Comparison of ENCODE assay signal across 13 cellular contexts in genomic region chr22:23697031-23697970, GRCh38. TPM values are rescaled to one million over a fixed set of nuclear protein-coding genes. Genes with fewer than 3 reads are reported as not detected.
DNase-seq lines count a peak whose midpoint lies in the region; ATAC-seq lines count a peak whose summit lies in the region.
"Had no signal": no experiment of that assay in that cellular context is flagged by ENCODE, and none has a peak within 500 bp of the region (broad histone marks: within the 10 kb centered on the region; RNA-seq: fewer than 3 reads in every experiment).

No MANE protein-coding gene starts in this region.

- H3K4me3 Mint-ChIP-seq in activated T-cell treated with anti-CD3 and anti-CD28 coated beads, Interleukin-2, amount 50 U/mL, for 4 hours = peak overlapping the region; percentile 94
- peak overlapping the region; percentile 100 for H3K4me3 Mint-ChIP-seq in T-helper 17 cell
- no peak overlapping the region for H3K4me3 Mint-ChIP-seq in stimulated activated memory B cell treated with anti-CD40 and anti-IgM and Interleukin-4, amounts not matched to agents 10 μg/mL and 1 μg/mL and 100 μg/mL, for 72 hours
- H3K4me3 Mint-ChIP-seq: mesothelial cell of epicardium had no signal

- ATAC-seq in activated T-cell treated with anti-CD3 and anti-CD28 coated beads, Interleukin-2, amount 50 U/mL, for 4 hours = no peak
- no peak for ATAC-seq in T-helper 17 cell
- ATAC-seq in esophagus mucosa = peak; percentile 4
- no peak for ATAC-seq in stimulated activated memory B cell treated with anti-CD40 and anti-IgM and Interleukin-4, amounts not matched to agents 10 μg/mL and 1 μg/mL and 100 μg/mL, for 72 hours
- no peak for ATAC-seq in left lobe of liver
- no peak for ATAC-seq in GM21526 (IDR thresholded peaks at IDR 0.05; ENCODE audit: low FRiP score, unreplicated experiment)
- no peak for ATAC-seq in GM21367 (IDR thresholded peaks at IDR 0.05; ENCODE audit: unreplicated experiment)

- H3K9me3 ChIP-seq in T-helper 17 cell (ENCODE audit: control insufficient read depth, low read length, poor library complexity, severe bottlenecking) = no peaks in the 10 kb centered on the region
- H3K9me3 ChIP-seq: thyroid gland had no signal

- peak overlapping the region; percentile 100 for H3K27ac Mint-ChIP-seq in T-helper 17 cell
- H3K27ac Mint-ChIP-seq in stimulated activated memory B cell treated with anti-CD40 and anti-IgM and Interleukin-4, amounts not matched to agents 10 μg/mL and 1 μg/mL and 100 μg/mL, for 72 hours = peak overlapping the region; percentile 99
- H3K27ac Mint-ChIP-seq: mesothelial cell of epicardium had no signal

- H3K9me3 Mint-ChIP-seq in activated T-cell treated with anti-CD3 and anti-CD28 coated beads, Interleukin-2, amount 50 U/mL, for 4 hours = no peaks in the 10 kb centered on the region
- no peaks in the 10 kb centered on the region for H3K9me3 Mint-ChIP-seq in stimulated activated memory B cell treated with anti-CD40 and anti-IgM and Interleukin-4, amounts not matched to agents 10 μg/mL and 1 μg/mL and 100 μg/mL, for 72 hours
- H3K9me3 Mint-ChIP-seq: mesothelial cell of epicardium had no signal

- H3K27me3 Mint-ChIP-seq in activated T-cell treated with anti-CD3 and anti-CD28 coated beads, Interleukin-2, amount 50 U/mL, for 4 hours (ENCODE audit: low read depth) = no peaks in the 10 kb centered on the region
- no peaks in the 10 kb centered on the region for H3K27me3 Mint-ChIP-seq in T-helper 17 cell
- no peaks in the 10 kb centered on the region for H3K27me3 Mint-ChIP-seq in stimulated activated memory B cell treated with anti-CD40 and anti-IgM and Interleukin-4, amounts not matched to agents 10 μg/mL and 1 μg/mL and 100 μg/mL, for 72 hours

- peaks cover 50% of the 10 kb centered on the region for H3K36me3 Mint-ChIP-seq in activated T-cell treated with anti-CD3 and anti-CD28 coated beads, Interleukin-2, amount 50 U/mL, for 4 hours (ENCODE audit: insufficient read depth)
- peaks cover 22% of the 10 kb centered on the region for H3K36me3 Mint-ChIP-seq in T-helper 17 cell (ENCODE audit: low read depth)
- H3K36me3 Mint-ChIP-seq in stimulated activated memory B cell treated with anti-CD40 and anti-IgM and Interleukin-4, amounts not matched to agents 10 μg/mL and 1 μg/mL and 100 μg/mL, for 72 hours = peaks cover 58% of the 10 kb centered on the region

- no peak for DNase-seq in activated T-cell treated with anti-CD3 and anti-CD28 coated beads, Interleukin-2, amount 50 U/mL, for 4 hours
- DNase-seq in activated T-cell treated with anti-CD3 and anti-CD28 coated beads for 4 hours = no peak
- no peak for DNase-seq in T-helper 17 cell
- no peak for DNase-seq in left lobe of liver (ENCODE audit: low spot score)
- DNase-seq: NCI-H2081 treated with DMSO at 0.1 percent for 48 hours, SHP77, thyroid gland had no signal

- H3K4me1 Mint-ChIP-seq in activated T-cell treated with anti-CD3 and anti-CD28 coated beads, Interleukin-2, amount 50 U/mL, for 4 hours (ENCODE audit: low read depth) = peaks cover 50% of the 10 kb centered on the region
- H3K4me1 Mint-ChIP-seq in T-helper 17 cell = peaks cover 49% of the 10 kb centered on the region
- H3K4me1 Mint-ChIP-seq in stimulated activated memory B cell treated with anti-CD40 and anti-IgM and Interleukin-4, amounts not matched to agents 10 μg/mL and 1 μg/mL and 100 μg/mL, for 72 hours = peaks cover 35% of the 10 kb centered on the region
- H3K4me1 Mint-ChIP-seq: mesothelial cell of epicardium had no signal

RNA-seq across cellular contexts. Expression of gene RGL4, which starts 6.5 kb away (rescaled TPM):
- 1 to 10 TPM; 3.3 to 7.4 (median 4.1) TPM for total RNA-seq in activated T-cell treated with anti-CD3 and anti-CD28 coated beads, Interleukin-2, amount 50 U/mL, for 4 hours
- total RNA-seq in T-helper 17 cell = 10 to 100 TPM; 16.0 to 20.2 TPM
- not detected for total RNA-seq in esophagus mucosa
- total RNA-seq in left lobe of liver = not detected
- total RNA-seq: astrocyte, mesothelial cell of epicardium had no signal

RNA-seq across cellular contexts. Expression of gene ZNF70, which starts 53.6 kb away (rescaled TPM):
- total RNA-seq in activated T-cell treated with anti-CD3 and anti-CD28 coated beads, Interleukin-2, amount 50 U/mL, for 4 hours = 1 to 10 TPM; 2.3 to 3.0 (median 2.6) TPM
- total RNA-seq in T-helper 17 cell = 1 to 10 TPM; 1.8 to 1.9 TPM
- 1.4 TPM for total RNA-seq in esophagus mucosa
- 0.96 TPM for total RNA-seq in left lobe of liver

RNA-seq across cellular contexts. Expression of gene VPREB3, which starts 56.9 kb away (rescaled TPM):
- total RNA-seq in activated T-cell treated with anti-CD3 and anti-CD28 coated beads, Interleukin-2, amount 50 U/mL, for 4 hours = not detected
- total RNA-seq in T-helper 17 cell (1 to 10 TPM in 1 of 2 donors, not detected in 1; 4.4 TPM), esophagus mucosa (0.84 TPM), left lobe of liver (0.40 TPM)
- total RNA-seq: mesothelial cell of epicardium, thyroid gland had no signal
